Comparison of ENCODE assay signal across 22 cellular contexts in genomic region chr5:494667-495255, GRCh38.
"Had no signal": no experiment of that assay in that cellular context is flagged by ENCODE, and none has a peak within 500 bp of the region (broad histone marks: within the 10 kb centered on the region; RNA-seq: fewer than 3 reads in every experiment).

No MANE protein-coding gene starts in this region.

- H3K27ac ChIP-seq: RWPE1 had no signal

- H3K9me3 ChIP-seq: SK-N-SH had no signal

- H3K4me2 ChIP-seq: SK-N-SH had no signal

- H3K27ac Mint-ChIP-seq: T-cell had no signal

- H3K4me3 Mint-ChIP-seq: T-cell had no signal

- H3K9ac ChIP-seq: SK-N-SH had no signal

- ATAC-seq: PC-3, T-cell had no signal

- H3K36me3 Mint-ChIP-seq: T-cell had no signal

- DNase-seq: KBM-7, MV-4-11, NCI-H1048, NCI-H1105, NCI-H1417, NCI-H146, NCI-H1694 treated with DMSO at 0.1 percent for 48 hours, NCI-H2029, NCI-H2081 treated with DMSO at 0.1 percent for 48 hours, NCI-H2171, NCI-H226, NCI-H446, NCI-H510A, NCI-H524 treated with DMSO at 0.1 percent for 48 hours, NCI-H69, NCI-H774, PC-3, SHP77, SK-N-SH, SW 1271, T-cell had no signal

- H3K4me1 Mint-ChIP-seq: T-cell had no signal

- H3K9me3 Mint-ChIP-seq: T-cell had no signal
